In the genomic region with DNA sequence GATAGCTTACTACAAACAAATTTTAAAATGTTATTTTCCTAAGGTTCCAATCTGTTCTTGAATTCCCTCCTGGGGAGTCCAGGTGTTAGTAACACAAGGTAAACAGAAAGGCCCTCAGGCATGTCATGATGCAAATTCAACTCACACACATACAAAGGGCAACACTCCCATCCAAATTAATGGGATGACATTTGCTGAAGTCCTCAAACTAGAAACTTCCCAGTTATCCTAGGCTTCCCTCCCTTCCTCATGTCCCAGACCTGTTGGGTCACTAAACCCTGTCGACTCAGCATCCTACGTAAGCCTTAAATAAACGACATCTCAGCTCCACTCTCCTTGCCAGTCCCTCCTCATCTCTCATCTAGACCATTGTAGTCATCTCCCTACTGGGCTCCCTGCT, we compare ENCODE assay signal across 21 cellular contexts.
DNase-seq lines count a peak whose midpoint lies in the region; ATAC-seq, FAIRE-seq and TF ChIP-seq lines count a peak whose summit lies in the region.
"Had no signal": no experiment of that assay in that cellular context is flagged by ENCODE, and none has a peak within 500 bp of the region (broad histone marks: within the 10 kb centered on the region; RNA-seq: fewer than 3 reads in every experiment).

No MANE protein-coding gene starts in this region.

- peaks cover 93% of the 10 kb centered on the region for H3K79me2 ChIP-seq in neural progenitor cell (ENCODE audit: low read depth)

- no peak for FAIRE-seq in bronchial epithelial cell (lab: Jason Lieb, UNC)

- DNase-seq in NCI-H748 (lab: John Stamatoyannopoulos, UW; ENCODE audit: unreplicated experiment) (peak; percentile 49), NCI-H748 treated with DMSO at 0.1 percent for 48 hours (lab: John Stamatoyannopoulos, UW) (no peak), NCI-H146 treated with DMSO at 0.1 percent for 48 hours (lab: John Stamatoyannopoulos, UW; ENCODE audit: unreplicated experiment) (peak; percentile 83), bronchial epithelial cell (ENCODE audit: low read depth) (peak; percentile 61), neural progenitor cell (ENCODE audit: low spot score) (no peak), GM13976 (ENCODE audit: low spot score) (no peak)
- DNase-seq: 8988T, C1 segment of cervical spinal cord, DMS79 treated with DMSO at 0.1 percent for 48 hours, GF-D8, NCI-H1694 treated with DMSO at 0.1 percent for 48 hours, NCI-H2171, NCI-H510A, SK-N-SH, T-helper 1 cell had no signal

- H3K27me3 ChIP-seq in bronchial epithelial cell (ENCODE audit: control insufficient read depth, insufficient read depth, low read length) (no peaks in the 10 kb centered on the region), neural progenitor cell (no peaks in the 10 kb centered on the region)

- peaks cover 80% of the 10 kb centered on the region for H3K4me1 ChIP-seq in neural progenitor cell

- H3K9me3 ChIP-seq in neural progenitor cell (ENCODE audit: low read depth): no peaks in the 10 kb centered on the region
- H3K9me3 ChIP-seq: Caco-2, HAP-1, SK-N-SH had no signal

- H3K36me3 Mint-ChIP-seq in neural progenitor cell: peaks cover 2% of the 10 kb centered on the region

- peaks cover 88% of the 10 kb centered on the region for H3F3A ChIP-seq in neural progenitor cell (ENCODE audit: low read depth)

- H3K9ac ChIP-seq in neural progenitor cell: no peak overlapping the region
- H3K9ac ChIP-seq: SK-N-SH had no signal

- in situ Hi-C loops in GM13976 (cut with MboI; ENCODE audit: low sequenced_read_pairs, unreplicated experiment): loop anchor here (25.0 kb wide), 1 partner anchor 110 kb away; no protein-coding TSS in a partner anchor

- no peak overlapping the region for H2AFZ ChIP-seq in neural progenitor cell (replicated peaks)

- H3K9me3 Mint-ChIP-seq in neural progenitor cell: peaks cover 2% of the 10 kb centered on the region

- peak overlapping the region; percentile 80 for H3K27ac ChIP-seq in neural progenitor cell

- peaks cover 53% of the 10 kb centered on the region for H3K4me1 Mint-ChIP-seq in neural progenitor cell

- TF ChIP-seq CTCF in bronchial epithelial cell (IDR thresholded peaks at IDR 0.05; ENCODE audit: insufficient read depth, low read length, severe bottlenecking): no peak
- no peak for TF ChIP-seq CTCF in neural progenitor cell (IDR thresholded peaks at IDR 0.05)
- TF ChIP-seq CTCF in GM13976 (IDR thresholded peaks at IDR 0.05; ENCODE audit: borderline replicate concordance, control extremely low read depth, extremely low read depth, insufficient read depth, missing control alignments): no peak

- H3K27ac Mint-ChIP-seq in neural progenitor cell: no peak overlapping the region

- no peaks in the 10 kb centered on the region for H3K36me3 ChIP-seq in bronchial epithelial cell (ENCODE audit: control insufficient read depth, insufficient read depth, low read length)
- peaks cover 4% of the 10 kb centered on the region for H3K36me3 ChIP-seq in neural progenitor cell
- H3K36me3 ChIP-seq: HAP-1 had no signal

- peak overlapping the region; percentile 31 for H3K4me2 ChIP-seq in neural progenitor cell
- H3K4me2 ChIP-seq: SK-N-SH had no signal

- no peak for ATAC-seq in HG02588 (IDR thresholded peaks at IDR 0.05; ENCODE audit: unreplicated experiment)
- no peak for ATAC-seq in GM21447 (IDR thresholded peaks at IDR 0.05; ENCODE audit: unreplicated experiment)
- ATAC-seq: Panc1, Right ventricle myocardium inferior had no signal

- H3K4me3 Mint-ChIP-seq in neural progenitor cell: no peak overlapping the region

- peaks cover 2% of the 10 kb centered on the region for H3K27me3 Mint-ChIP-seq in neural progenitor cell (ENCODE audit: insufficient read depth, low read depth)

- no peak overlapping the region for H3K4me3 ChIP-seq in bronchial epithelial cell (ENCODE audit: low read depth, low read length)
- no peak overlapping the region for H3K4me3 ChIP-seq in neural progenitor cell
- H3K4me3 ChIP-seq: HAP-1 had no signal

- peaks cover 43% of the 10 kb centered on the region for H4K20me1 ChIP-seq in neural progenitor cell (ENCODE audit: low read depth)

Comparison
In these comparisons a context has a peak if more than half of its experiments do, and no peak if none do; other contexts are left out.
1. DNase-seq: peak in NCI-H748 (single experiment), NCI-H146 treated with DMSO at 0.1 percent for 48 hours (single experiment) and bronchial epithelial cell (single experiment); none in NCI-H748 treated with DMSO at 0.1 percent for 48 hours (single experiment), neural progenitor cell (single experiment) and GM13976 (single experiment).